Comparison of ENCODE assay signal across 11 cellular contexts in genomic region chr1:23561813-23562100, GRCh38. TPM values are rescaled to one million over a fixed set of nuclear protein-coding genes. Genes with fewer than 3 reads are reported as not detected.
DNase-seq lines count a peak whose midpoint lies in the region; ATAC-seq and TF ChIP-seq lines count a peak whose summit lies in the region.
"Had no signal": no experiment of that assay in that cellular context is flagged by ENCODE, and none has a peak within 500 bp of the region (broad histone marks: within the 10 kb centered on the region; RNA-seq: fewer than 3 reads in every experiment).

No MANE protein-coding gene starts in this region.

- H3K27me3 ChIP-seq in SK-N-SH (ENCODE audit: insufficient read depth): no peaks in the 10 kb centered on the region

- peaks cover 2 to 22% of the 10 kb centered on the region in 2 experiments for H3K36me3 ChIP-seq in SK-N-SH (replicated peaks in 1 of 2; ENCODE audit: control insufficient read depth in 1 of 2, insufficient read depth in 2 of 2, low read length in 1 of 2)

- H3K9me3 Mint-ChIP-seq in Calu3 (ENCODE audit: low read depth, unreplicated experiment): no peaks in the 10 kb centered on the region
- H3K9me3 Mint-ChIP-seq: stimulated activated effector memory CD8-positive, alpha-beta T cell treated with anti-CD3 and anti-CD28 coated beads, Interleukin-12 subunit alpha, Interleukin-12 subunit beta, amount 100 ng/mL, for 72 hours had no signal

- no peaks in the 10 kb centered on the region for H3K27me3 Mint-ChIP-seq in Calu3 (ENCODE audit: unreplicated experiment)

- H3K27ac Mint-ChIP-seq in Calu3 (ENCODE audit: unreplicated experiment): peak overlapping the region; percentile 77
- H3K27ac Mint-ChIP-seq: stimulated activated effector memory CD8-positive, alpha-beta T cell treated with anti-CD3 and anti-CD28 coated beads, Interleukin-12 subunit alpha, Interleukin-12 subunit beta, amount 100 ng/mL, for 72 hours had no signal

- H3K9ac ChIP-seq in SK-N-SH: peak overlapping the region; percentile 99

- intact Hi-C loops in Calu3 (cut with micrococcal nuclease; ENCODE audit: unreplicated experiment): no loop called here

- no TSS peak for BruUV-seq in Calu3 (replicated peaks; lab: Mats Ljungman, UMichigan)

- no peaks in the 10 kb centered on the region for H3K9me3 ChIP-seq in SK-N-SH

- 4% methylated on average over 2 of the region's 2 CpGs for WGBS in SK-N-SH (ENCODE audit: low lambda C conversion rate)

- peaks cover 36% of the 10 kb centered on the region for H3K36me3 Mint-ChIP-seq in Calu3 (ENCODE audit: insufficient read depth, unreplicated experiment)

- CTCF ChIA-PET in Calu3 (lab: Charles Lee): interaction anchor here (0.7 kb wide), 1 partner anchor 15 kb away, joined by 3 read pairs; no protein-coding TSS in a partner anchor
- CTCF ChIA-PET in SK-N-SH (lab: Yijun Ruan, JAX): interaction anchor here (4.4 to 11.0 kb wide), 3 partner anchors 17 to 76 kb away, joined by 23 to 97 read pairs (median 81); no protein-coding TSS in a partner anchor

- no peak for TF ChIP-seq CTCF in Calu3 (IDR thresholded peaks at IDR 0.05; ENCODE audit: unreplicated experiment)
- no peak for TF ChIP-seq CTCF in SK-N-SH (IDR thresholded peaks at IDR 0.05)
- no peak for TF ChIP-seq CTCF in fibroblast of pulmonary artery (IDR thresholded peaks at IDR 0.05; ENCODE audit: low read length, missing control alignments)

- peaks cover 25% of the 10 kb centered on the region for H4K20me1 ChIP-seq in SK-N-SH (ENCODE audit: insufficient read depth)

- TF ChIP-seq RAD21 in SK-N-SH (IDR thresholded peaks at IDR 0.05; ENCODE audit: low read length): no peak

- peaks cover 48% of the 10 kb centered on the region for H3K4me1 Mint-ChIP-seq in Calu3 (ENCODE audit: low read depth, unreplicated experiment)

- no peak overlapping the region for H2AFZ ChIP-seq in SK-N-SH (ENCODE audit: low read depth)

- DNase-seq in Calu3 (no peak), SK-N-SH (no peak), fibroblast of pulmonary artery (ENCODE audit: low read depth) (peak; percentile 55), retina (peak; percentile 24), NK-92 (lab: John Stamatoyannopoulos, UW; ENCODE audit: unreplicated experiment) (no peak), AG08395 (ENCODE audit: low spot score) (no peak), NCI-H2171 (lab: John Stamatoyannopoulos, UW) (no peak)
- DNase-seq: central memory CD4-positive, alpha-beta T cell; T-helper 9 cell had no signal

- peak overlapping the region; percentile 34 for H3K4me3 Mint-ChIP-seq in Calu3 (ENCODE audit: low read depth, unreplicated experiment)
- H3K4me3 Mint-ChIP-seq: stimulated activated effector memory CD8-positive, alpha-beta T cell treated with anti-CD3 and anti-CD28 coated beads, Interleukin-12 subunit alpha, Interleukin-12 subunit beta, amount 100 ng/mL, for 72 hours had no signal

- peaks cover 51 to 57% of the 10 kb centered on the region in 2 experiments for H3K4me1 ChIP-seq in SK-N-SH (ENCODE audit: control insufficient read depth in 1 of 2, insufficient read depth in 2 of 2, low read depth in 1 of 2, low read length in 1 of 2)

- peak overlapping the region; percentile 80 for H3K4me2 ChIP-seq in SK-N-SH

- no peak for TF ChIP-seq EP300 in SK-N-SH (IDR thresholded peaks at IDR 0.05; ENCODE audit: borderline replicate concordance in 1 of 2, low read depth in 1 of 2, low read length in 1 of 2)

- H3K4me3 ChIP-seq in SK-N-SH (ENCODE audit: low read depth in 2 of 2, low read length in 1 of 2) (peak overlapping the region in 1 of 2 experiments; percentile 29; a peak in 2 of 4 replicates), fibroblast of pulmonary artery (replicated peaks; ENCODE audit: low read depth, low read length) (peak overlapping the region; percentile 26)

- H3K27ac ChIP-seq in SK-N-SH (ENCODE audit: low read depth in 2 of 2, low read length in 1 of 2): peak overlapping the region; percentile 98 to 100

- H3K9me2 ChIP-seq in SK-N-SH: no peaks in the 10 kb centered on the region

- peaks cover 56% of the 10 kb centered on the region for H3F3A ChIP-seq in SK-N-SH (replicated peaks; ENCODE audit: insufficient read depth)

- ATAC-seq in HG02623 (IDR thresholded peaks at IDR 0.05; ENCODE audit: unreplicated experiment): no peak
- ATAC-seq: stimulated activated effector memory CD8-positive, alpha-beta T cell treated with anti-CD3 and anti-CD28 coated beads, Interleukin-12 subunit alpha, Interleukin-12 subunit beta, amount 100 ng/mL, for 72 hours had no signal

- H3K79me2 ChIP-seq in SK-N-SH (ENCODE audit: insufficient read depth): peaks cover 38% of the 10 kb centered on the region

- POLR2A ChIA-PET in SK-N-SH (lab: Yijun Ruan, JAX): interaction anchor here (1.0 to 1.3 kb wide), 3 partner anchors 9 to 218 kb away, joined by 3 to 4 read pairs (median 4); partner anchors contain the start of gene HNRNPR

TF ChIP-seq in SK-N-SH, 30 proteins besides CTCF, POLR2A, EP300 and RAD21:
- 0 out of 2 replicates have a peak, but pooled peaks have one; percentile 17 for TF ChIP-seq SIN3A (IDR thresholded peaks at IDR 0.05; ENCODE audit: borderline replicate concordance, low read depth, low read length)
- no peak for TF ChIP-seq TCF12 (IDR thresholded peaks at IDR 0.05)

RNA-seq across cellular contexts. Expression of gene ID3, which starts 2.5 kb away (rescaled TPM):
- 25.2 and 30.2 TPM in 2 replicates for total RNA-seq in Calu3 (2022)
- polyA plus RNA-seq in SK-N-SH (2012; rRNA removed): 394 and 504 TPM in 2 replicates
- 247 and 268 TPM in 2 replicates for polyA plus RNA-seq in SK-N-SH (2012; cell fraction: cytosol; rRNA removed)
- 1,333 and 1,662 TPM in 2 replicates for polyA plus RNA-seq in SK-N-SH (2012; cell fraction: nucleus; rRNA removed)

RNA-seq across cellular contexts. Expression of gene E2F2, which starts 30.7 kb away (rescaled TPM):
- total RNA-seq in Calu3 (2022): 6.2 and 8.1 TPM in 2 replicates
- 0.43 and 0.44 TPM in 2 replicates for polyA plus RNA-seq in SK-N-SH (2012; rRNA removed)
- 0.30 and 0.47 TPM in 2 replicates for polyA plus RNA-seq in SK-N-SH (2012; cell fraction: cytosol; rRNA removed)
- 1.1 and 1.7 TPM in 2 replicates for polyA plus RNA-seq in SK-N-SH (2012; cell fraction: nucleus; rRNA removed)

Comparison
In these comparisons a context has a peak if more than half of its experiments do, and no peak if none do; other contexts are left out.
1. DNase-seq: peak in fibroblast of pulmonary artery (single experiment) and retina (single experiment); none in Calu3 (single experiment), SK-N-SH (single experiment), NK-92 (single experiment), AG08395 (single experiment) and NCI-H2171 (single experiment).